Comparison of ENCODE assay signal across 22 cellular contexts in the genomic region with DNA sequence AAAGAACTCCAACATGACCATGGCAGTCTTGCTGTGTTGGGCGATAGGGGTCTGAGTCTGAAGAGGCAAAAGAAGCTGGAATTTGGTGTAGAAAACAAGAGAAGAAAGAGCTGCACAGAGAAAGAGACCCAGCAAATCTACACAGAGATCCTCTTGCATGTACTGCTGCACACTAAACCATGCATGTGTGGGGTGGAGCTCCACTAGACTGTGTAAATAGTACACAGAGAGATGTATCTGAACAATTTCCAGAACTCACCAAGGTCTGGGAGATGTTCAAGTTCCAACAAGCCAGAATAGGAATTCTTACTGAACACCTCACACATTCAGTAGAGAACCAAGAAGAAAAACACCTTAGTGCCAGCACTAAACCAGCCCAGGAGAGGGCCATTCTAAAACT.
DNase-seq lines count a peak whose midpoint lies in the region; ATAC-seq and TF ChIP-seq lines count a peak whose summit lies in the region.
"Had no signal": no experiment of that assay in that cellular context is flagged by ENCODE, and none has a peak within 500 bp of the region (broad histone marks: within the 10 kb centered on the region; RNA-seq: fewer than 3 reads in every experiment).

No MANE protein-coding gene starts in this region.

- no peaks in the 10 kb centered on the region for H3K9me3 ChIP-seq in neutrophil
- H3K9me3 ChIP-seq: BE2C, HAP-1 had no signal

- TF ChIP-seq CTCF in RWPE1 (conservative IDR thresholded peaks at IDR 0.05; ENCODE audit: low read depth), result no peak
- no peak for TF ChIP-seq CTCF in epithelial cell of esophagus (IDR thresholded peaks at IDR 0.05; ENCODE audit: insufficient read depth, low read depth, low read length, missing control alignments)
- no peak for TF ChIP-seq CTCF in neutrophil (IDR thresholded peaks at IDR 0.05)

- peaks cover 49 to 51% of the 10 kb centered on the region in 2 experiments for H3K4me1 ChIP-seq in neutrophil (ENCODE audit: control insufficient read depth in 1 of 2, insufficient read depth in 1 of 2, low read depth in 1 of 2, low read length in 1 of 2)
- H3K4me1 ChIP-seq: A549, BE2C, HAP-1 had no signal

- POLR2A ChIA-PET in RWPE1 (lab: Yijun Ruan, JAX; ENCODE audit: low non-redundant PET), result no interaction called here

- no peak for ATAC-seq in GM21717 (IDR thresholded peaks at IDR 0.05; ENCODE audit: unreplicated experiment)
- ATAC-seq: A549 had no signal

- DNase-seq in RWPE1 (ENCODE audit: low spot score) (peak; percentile 8), epithelial cell of esophagus (ENCODE audit: low read depth) (peak; percentile 57), COLO668 (lab: John Stamatoyannopoulos, UW; ENCODE audit: unreplicated experiment) (no peak), NCI-H510A (lab: John Stamatoyannopoulos, UW) (no peak)
- DNase-seq: 8988T; ACHN; AML-193; BE2C; Calu3; CD4-positive, alpha-beta T cell; CD8-positive, alpha-beta memory T cell; COR-L47; DMS53; DMS79 treated with DMSO at 0.1 percent for 48 hours; GF-D8; GOT3; HFFc6 had no signal

- H3K27ac ChIP-seq in RWPE1, result no peak overlapping the region
- peak overlapping the region; percentile 96 for H3K27ac ChIP-seq in neutrophil
- H3K27ac ChIP-seq: A549; BLaER1 treated with 17β-estradiol and CSF1 and Interleukin-3, amounts not matched to agents 10 nM and 100 nM had no signal

- no peaks in the 10 kb centered on the region for H3K36me3 ChIP-seq in neutrophil
- H3K36me3 ChIP-seq: BE2C; BLaER1 treated with 17β-estradiol and CSF1 and Interleukin-3, amounts not matched to agents 10 nM and 100 nM; HAP-1 had no signal

- H3K27me3 ChIP-seq in neutrophil, result peaks cover 14% of the 10 kb centered on the region
- H3K27me3 ChIP-seq: BE2C; BLaER1 treated with 17β-estradiol and CSF1 and Interleukin-3, amounts not matched to agents 10 nM and 100 nM had no signal

- H3K4me3 ChIP-seq in epithelial cell of esophagus (ENCODE audit: low read length) (no peak overlapping the region), neutrophil (ENCODE audit: low read depth in 1 of 2, low read length in 1 of 2) (no peak overlapping the region)
- H3K4me3 ChIP-seq: A549; BLaER1 treated with 17β-estradiol and CSF1 and Interleukin-3, amounts not matched to agents 10 nM and 100 nM; HAP-1 had no signal

- CTCF ChIA-PET in RWPE1 (lab: Yijun Ruan, JAX), result no interaction called here

Comparison
In these comparisons a context has a peak if more than half of its experiments do, and no peak if none do; other contexts are left out.
1. DNase-seq: peak in RWPE1 (single experiment) and epithelial cell of esophagus (single experiment); none in COLO668 (single experiment) and NCI-H510A (single experiment).